10 cellular contexts compared by ENCODE assay signal in the genomic region with DNA sequence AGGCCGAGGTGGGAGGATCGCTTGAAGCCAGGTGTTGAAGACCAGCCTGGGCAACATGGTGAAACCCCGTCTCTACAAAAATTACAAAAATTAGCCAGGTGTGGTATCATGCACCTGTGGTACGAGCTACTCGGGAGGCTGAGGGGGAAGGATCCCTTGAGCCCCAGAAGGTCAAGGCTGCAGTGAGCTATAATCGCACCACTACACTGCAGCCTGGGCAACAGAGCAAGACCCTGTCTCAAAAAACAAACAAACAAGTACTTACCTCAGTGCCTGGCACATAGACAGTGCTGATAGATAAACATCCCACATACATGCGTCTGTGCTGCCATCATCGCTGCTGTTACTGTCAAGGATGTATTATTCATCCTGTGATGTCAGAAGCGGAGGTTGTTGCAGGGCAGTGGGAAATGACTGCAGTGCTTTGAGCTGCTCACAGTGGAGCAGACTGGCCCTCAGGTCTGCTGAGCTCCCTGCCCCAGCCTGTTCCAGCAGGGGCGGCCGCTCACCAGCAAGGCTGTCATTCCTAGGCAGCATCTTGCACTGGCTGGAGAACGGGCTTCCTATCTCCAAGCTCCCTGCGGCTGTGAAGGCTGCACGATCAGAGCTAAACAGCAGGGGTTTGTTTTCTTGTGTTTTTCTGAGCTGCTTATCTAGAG. TPM values are rescaled to one million over a fixed set of nuclear protein-coding genes. Genes with fewer than 3 reads are reported as not detected.
DNase-seq lines count a peak whose midpoint lies in the region; ATAC-seq and TF ChIP-seq lines count a peak whose summit lies in the region.
"Had no signal": no experiment of that assay in that cellular context is flagged by ENCODE, and none has a peak within 500 bp of the region (broad histone marks: within the 10 kb centered on the region; RNA-seq: fewer than 3 reads in every experiment).

No MANE protein-coding gene starts in this region.

- H3K9me3 ChIP-seq in Peyer's patch = no peaks in the 10 kb centered on the region

- H3K4me1 Mint-ChIP-seq in activated CD8-positive, alpha-beta T cell treated with anti-CD3 and anti-CD28 coated beads for 36 hours (ENCODE audit: low read depth) = peaks cover 45% of the 10 kb centered on the region
- H3K4me1 Mint-ChIP-seq in activated CD8-positive, alpha-beta T cell treated with anti-CD3 and anti-CD28 coated beads, Interleukin-2, amount 10 ng/mL, durations not matched to agents 7 days and 5 days (ENCODE audit: low read depth) = no peaks in the 10 kb centered on the region

- TF ChIP-seq POLR2A in Peyer's patch (IDR thresholded peaks at IDR 0.05) = no peak

- no peaks in the 10 kb centered on the region for H3K9me3 Mint-ChIP-seq in activated CD8-positive, alpha-beta T cell treated with anti-CD3 and anti-CD28 coated beads for 36 hours
- H3K9me3 Mint-ChIP-seq in activated CD8-positive, alpha-beta T cell treated with anti-CD3 and anti-CD28 coated beads, Interleukin-2, amount 10 ng/mL, durations not matched to agents 7 days and 5 days (ENCODE audit: insufficient read depth) = no peaks in the 10 kb centered on the region

- H3K4me3 ChIP-seq in Peyer's patch = no peak overlapping the region

- no peak for TF ChIP-seq CTCF in activated CD8-positive, alpha-beta T cell treated with anti-CD3 and anti-CD28 coated beads for 36 hours (IDR thresholded peaks at IDR 0.05)
- TF ChIP-seq CTCF in Peyer's patch (IDR thresholded peaks at IDR 0.05) = no peak

- H3K36me3 ChIP-seq in Peyer's patch = no peaks in the 10 kb centered on the region

- peak overlapping the region; percentile 46 for H3K27ac Mint-ChIP-seq in activated CD8-positive, alpha-beta T cell treated with anti-CD3 and anti-CD28 coated beads for 36 hours
- H3K27ac Mint-ChIP-seq in activated CD8-positive, alpha-beta T cell treated with anti-CD3 and anti-CD28 coated beads, Interleukin-2, amount 10 ng/mL, durations not matched to agents 7 days and 5 days = no peak overlapping the region

- DNase-seq in activated CD8-positive, alpha-beta T cell treated with anti-CD3 and anti-CD28 coated beads for 36 hours = peak; percentile 38
- DNase-seq in activated CD8-positive, alpha-beta T cell treated with anti-CD3 and anti-CD28 coated beads, Interleukin-2, amount 10 ng/mL, durations not matched to agents 7 days and 5 days = no peak
- DNase-seq in islet precursor cell (peak; percentile 80), stromal cell of bone marrow (ENCODE audit: low read depth) (peak; percentile 30), NCI-H2107 (lab: John Stamatoyannopoulos, UW) (no peak), Peyer's patch (no peak)
- DNase-seq: C1 segment of cervical spinal cord, NCI-H2171 had no signal

- POLR2A ChIA-PET in activated CD8-positive, alpha-beta T cell treated with anti-CD3 and anti-CD28 coated beads for 36 hours (lab: Charles Lee) = interaction anchor here (0.8 to 1.1 kb wide), 3 partner anchors 11 to 75 kb away, joined by 3 to 5 read pairs (median 4); partner anchors contain the start of gene AP5Z1
- POLR2A ChIA-PET in activated CD8-positive, alpha-beta T cell treated with anti-CD3 and anti-CD28 coated beads, Interleukin-2, amount 10 ng/mL, durations not matched to agents 7 days and 5 days (lab: Charles Lee) = interaction anchor here (0.7 to 0.8 kb wide), 2 partner anchors 130 to 171 kb away, joined by 3 to 4 read pairs; no protein-coding TSS in a partner anchor

- H3K27ac ChIP-seq in angular gyrus (ENCODE audit: low read depth, low read length) (peak overlapping the region; percentile 25), Peyer's patch (no peak overlapping the region)

- intact Hi-C loops in activated CD8-positive, alpha-beta T cell treated with anti-CD3 and anti-CD28 coated beads for 36 hours (cut with micrococcal nuclease) = no loop called here

- no peaks in the 10 kb centered on the region for H3K27me3 ChIP-seq in Peyer's patch

- no peak overlapping the region for H3K4me3 Mint-ChIP-seq in activated CD8-positive, alpha-beta T cell treated with anti-CD3 and anti-CD28 coated beads for 36 hours
- H3K4me3 Mint-ChIP-seq in activated CD8-positive, alpha-beta T cell treated with anti-CD3 and anti-CD28 coated beads, Interleukin-2, amount 10 ng/mL, durations not matched to agents 7 days and 5 days = no peak overlapping the region

- CTCF ChIA-PET in activated CD8-positive, alpha-beta T cell treated with anti-CD3 and anti-CD28 coated beads for 36 hours (lab: Charles Lee) = interaction anchor here (1.1 to 1.3 kb wide), 3 partner anchors 9 to 14 kb away, joined by 3 to 6 read pairs (median 3); no protein-coding TSS in a partner anchor
- CTCF ChIA-PET in activated CD8-positive, alpha-beta T cell treated with anti-CD3 and anti-CD28 coated beads, Interleukin-2, amount 10 ng/mL, durations not matched to agents 7 days and 5 days (lab: Charles Lee) = interaction anchor here (0.6 kb wide), 1 partner anchor 1393 kb away, joined by 3 read pairs; no protein-coding TSS in a partner anchor

- H3K4me1 ChIP-seq in Peyer's patch = peaks cover 0 to 22% (median 0%) of the 10 kb centered on the region in 4 donors

- peaks cover 5% of the 10 kb centered on the region for H3K36me3 Mint-ChIP-seq in activated CD8-positive, alpha-beta T cell treated with anti-CD3 and anti-CD28 coated beads for 36 hours (ENCODE audit: low read depth)
- no peaks in the 10 kb centered on the region for H3K36me3 Mint-ChIP-seq in activated CD8-positive, alpha-beta T cell treated with anti-CD3 and anti-CD28 coated beads, Interleukin-2, amount 10 ng/mL, durations not matched to agents 7 days and 5 days (ENCODE audit: low read depth)

- ATAC-seq in activated CD8-positive, alpha-beta T cell treated with anti-CD3 and anti-CD28 coated beads for 36 hours = peak; percentile 67
- no peak for ATAC-seq in activated CD8-positive, alpha-beta T cell treated with anti-CD3 and anti-CD28 coated beads, Interleukin-2, amount 10 ng/mL, durations not matched to agents 7 days and 5 days
- no peak for ATAC-seq in GM18909 (IDR thresholded peaks at IDR 0.05; ENCODE audit: poor library complexity, unreplicated experiment)

- H3K27me3 Mint-ChIP-seq in activated CD8-positive, alpha-beta T cell treated with anti-CD3 and anti-CD28 coated beads for 36 hours = no peaks in the 10 kb centered on the region
- H3K27me3 Mint-ChIP-seq in activated CD8-positive, alpha-beta T cell treated with anti-CD3 and anti-CD28 coated beads, Interleukin-2, amount 10 ng/mL, durations not matched to agents 7 days and 5 days (ENCODE audit: low read depth) = no peaks in the 10 kb centered on the region

RNA-seq across cellular contexts. Expression of gene FOXK1, which starts 18.6 kb away (rescaled TPM):
- 10 to 100 TPM; 38.5 to 39.6 TPM for total RNA-seq in activated CD8-positive, alpha-beta T cell treated with anti-CD3 and anti-CD28 coated beads for 36 hours
- total RNA-seq in activated CD8-positive, alpha-beta T cell treated with anti-CD3 and anti-CD28 coated beads, Interleukin-2, amount 10 ng/mL, durations not matched to agents 7 days and 5 days = 10 to 100 TPM; 26.8 to 28.5 TPM
- total RNA-seq in Peyer's patch = 10 to 100 TPM; 14.9 to 47.0 (median 36.1) TPM

Comparison
In these comparisons a context has a peak if more than half of its experiments do, and no peak if none do; other contexts are left out.
1. DNase-seq: peak in activated CD8-positive, alpha-beta T cell treated with anti-CD3 and anti-CD28 coated beads for 36 hours (single experiment), islet precursor cell (single experiment) and stromal cell of bone marrow (single experiment); none in activated CD8-positive, alpha-beta T cell treated with anti-CD3 and anti-CD28 coated beads, Interleukin-2, amount 10 ng/mL, durations not matched to agents 7 days and 5 days (single experiment), NCI-H2107 (single experiment) and Peyer's patch (0 of 3).